ENCODE assay signal across 15 cellular contexts in genomic region chrX:10447577-10448214, GRCh38.
A peak's percentile ranks its signal among the peaks of the same experiment; 100 is the strongest.
DNase-seq lines count a peak whose midpoint lies in the region; ATAC-seq and TF ChIP-seq lines count a peak whose summit lies in the region.
"Had no signal": no experiment of that assay in that cellular context is flagged by ENCODE, and none has a peak within 500 bp of the region (broad histone marks: within the 10 kb centered on the region; RNA-seq: fewer than 3 reads in every experiment).

No MANE protein-coding gene starts in this region.

- intact Hi-C loops in CD14-positive monocyte (cut with micrococcal nuclease), result no loop called here

- H3K4me3 Mint-ChIP-seq in CD14-positive monocyte, result no peak overlapping the region
- H3K4me3 Mint-ChIP-seq: CD8-positive, alpha-beta memory T cell; neural progenitor cell; stimulated activated memory B cell treated with anti-CD40 and anti-IgM and Interleukin-4, amounts not matched to agents 10 μg/mL and 1 μg/mL and 100 μg/mL, for 72 hours had no signal

- H3K36me3 Mint-ChIP-seq in activated naive CD4-positive, alpha-beta T cell treated with anti-CD3 and anti-CD28 coated beads, Interleukin-2, amount 50 U/mL, for 72 hours, result no peaks in the 10 kb centered on the region
- H3K36me3 Mint-ChIP-seq in CD14-positive monocyte, result no peaks in the 10 kb centered on the region
- H3K36me3 Mint-ChIP-seq: CD8-positive, alpha-beta memory T cell; stimulated activated memory B cell treated with anti-CD40 and anti-IgM and Interleukin-4, amounts not matched to agents 10 μg/mL and 1 μg/mL and 100 μg/mL, for 72 hours had no signal

- no peak overlapping the region for H3K27ac Mint-ChIP-seq in activated naive CD4-positive, alpha-beta T cell treated with anti-CD3 and anti-CD28 coated beads, Interleukin-2, amount 50 U/mL, for 72 hours
- no peak overlapping the region for H3K27ac Mint-ChIP-seq in CD14-positive monocyte
- H3K27ac Mint-ChIP-seq: CD8-positive, alpha-beta memory T cell; neural progenitor cell; stimulated activated memory B cell treated with anti-CD40 and anti-IgM and Interleukin-4, amounts not matched to agents 10 μg/mL and 1 μg/mL and 100 μg/mL, for 72 hours had no signal

- DNase-seq in NCI-H526 (lab: John Stamatoyannopoulos, UW) (peak; percentile 15 to 35), NCI-H526 treated with DMSO at 0.1 percent for 48 hours (lab: John Stamatoyannopoulos, UW) (no peak), fibroblast of peridontal ligament (ENCODE audit: extremely low read depth) (peak; percentile 34), CD14-positive monocyte (ENCODE audit: low spot score) (no peak)
- DNase-seq in activated naive CD4-positive, alpha-beta T cell treated with anti-CD3 and anti-CD28 coated beads, Interleukin-2, amount 50 U/mL, for 72 hours (ENCODE audit: low spot score in 2 of 2), result no peak
- DNase-seq: activated effector memory CD4-positive, alpha-beta T cell treated with anti-CD3 and anti-CD28 coated beads, Interleukin-2, amount 50 U/mL, for 16 hours; CD8-positive, alpha-beta memory T cell; NCI-H1436; NCI-H446 treated with DMSO at 0.1 percent for 48 hours; WERI-Rb-1 had no signal

- TF ChIP-seq CTCF in CD14-positive monocyte (IDR thresholded peaks at IDR 0.05), result no peak

- H3K27me3 Mint-ChIP-seq in CD14-positive monocyte (ENCODE audit: low read depth in 3 of 3), result peaks cover 1 to 5% (median 1%) of the 10 kb centered on the region in 3 donors
- H3K27me3 Mint-ChIP-seq: CD8-positive, alpha-beta memory T cell had no signal

- ATAC-seq in SK-N-SH treated with all-trans-retinoic acid at 6 μM for 48 hours, result no peak; the same call in 2 of the 3 replicates
- ATAC-seq in GM21447 (IDR thresholded peaks at IDR 0.05; ENCODE audit: unreplicated experiment), result no peak
- ATAC-seq in activated naive CD4-positive, alpha-beta T cell treated with anti-CD3 and anti-CD28 coated beads, Interleukin-2, amount 50 U/mL, for 72 hours, result no peak
- ATAC-seq in HG02588 (IDR thresholded peaks at IDR 0.05; ENCODE audit: unreplicated experiment), result no peak
- ATAC-seq: stimulated activated memory B cell treated with anti-CD40 and anti-IgM and Interleukin-4, amounts not matched to agents 10 μg/mL and 1 μg/mL and 100 μg/mL, for 72 hours had no signal

- H3K4me1 Mint-ChIP-seq in CD14-positive monocyte, result no peaks in the 10 kb centered on the region
- H3K4me1 Mint-ChIP-seq: CD8-positive, alpha-beta memory T cell; neural progenitor cell; stimulated activated memory B cell treated with anti-CD40 and anti-IgM and Interleukin-4, amounts not matched to agents 10 μg/mL and 1 μg/mL and 100 μg/mL, for 72 hours had no signal

- H3K9me3 Mint-ChIP-seq in activated naive CD4-positive, alpha-beta T cell treated with anti-CD3 and anti-CD28 coated beads, Interleukin-2, amount 50 U/mL, for 72 hours, result no peaks in the 10 kb centered on the region
- peaks cover 0 to 8% (median 0%) of the 10 kb centered on the region in 7 donors for H3K9me3 Mint-ChIP-seq in CD14-positive monocyte
- H3K9me3 Mint-ChIP-seq: neural progenitor cell; stimulated activated memory B cell treated with anti-CD40 and anti-IgM and Interleukin-4, amounts not matched to agents 10 μg/mL and 1 μg/mL and 100 μg/mL, for 72 hours had no signal

TF ChIP-seq in SK-N-SH treated with all-trans-retinoic acid at 6 μM for 48 hours, 23 proteins besides CTCF, POLR2A, EP300 and RAD21:
- TF ChIP-seq ZFP30 (CRISPR knock-in tag; IDR thresholded peaks at IDR 0.05), result no peak
- peak; percentile 86 for TF ChIP-seq CSDC2 (CRISPR knock-in tag; IDR thresholded peaks at IDR 0.05)
- TF ChIP-seq ISL1 (CRISPR knock-in tag; IDR thresholded peaks at IDR 0.05), result peak; percentile 64; the same call in 1 of the 2 replicates
- 0 out of 2 replicates have a peak, but pooled peaks have one; percentile 17 for TF ChIP-seq GLIS3 (CRISPR knock-in tag; IDR thresholded peaks at IDR 0.05)

Comparison
In these comparisons a context has a peak if more than half of its experiments do, and no peak if none do; other contexts are left out.
1. DNase-seq: peak in NCI-H526 (2 of 2) and fibroblast of peridontal ligament (single experiment); none in NCI-H526 treated with DMSO at 0.1 percent for 48 hours (single experiment), activated naive CD4-positive, alpha-beta T cell treated with anti-CD3 and anti-CD28 coated beads, Interleukin-2, amount 50 U/mL, for 72 hours (0 of 2) and CD14-positive monocyte (single experiment).